ENCODE assay signal across 1 cellular context in genomic region chr5:140041099-140041491, GRCh38.
TF ChIP-seq lines count a peak whose summit lies in the region.

No MANE protein-coding gene starts in this region.

TF ChIP-seq in HCT116, 20 proteins besides CTCF, POLR2A, EP300 and RAD21 (continued from another document):
- TF ChIP-seq CEBPB (IDR thresholded peaks at IDR 0.05; ENCODE audit: low read depth) (no peak), SP1 (IDR thresholded peaks at IDR 0.05; ENCODE audit: low read depth) (no peak), EGR1 (IDR thresholded peaks at IDR 0.05; ENCODE audit: low read depth) (no peak), YY1 (IDR thresholded peaks at IDR 0.05; ENCODE audit: extremely low read depth, insufficient replicate concordance, low read depth, low read length) (no peak), TCF7L2 (IDR thresholded peaks at IDR 0.05; ENCODE audit: borderline replicate concordance, extremely low read depth, insufficient read depth, insufficient read length) (no peak), ATF3 (IDR thresholded peaks at IDR 0.05) (no peak), ELF1 (IDR thresholded peaks at IDR 0.05; ENCODE audit: borderline replicate concordance, low read depth) (no peak), REST (IDR thresholded peaks at IDR 0.05; ENCODE audit: low read depth) (no peak), SRF (IDR thresholded peaks at IDR 0.05; ENCODE audit: low read depth) (no peak), CBX3 (IDR thresholded peaks at IDR 0.05; ENCODE audit: low read depth) (no peak), POLR2AphosphoS5 (IDR thresholded peaks at IDR 0.05; ENCODE audit: low read depth, low read length) (no peak), EZH2phosphoT487 (IDR thresholded peaks at IDR 0.05; ENCODE audit: borderline replicate concordance) (no peak), ZNF274 (IDR thresholded peaks at IDR 0.05; ENCODE audit: low read depth, low read length) (no peak)
- TF ChIP-seq, protein P1, sequence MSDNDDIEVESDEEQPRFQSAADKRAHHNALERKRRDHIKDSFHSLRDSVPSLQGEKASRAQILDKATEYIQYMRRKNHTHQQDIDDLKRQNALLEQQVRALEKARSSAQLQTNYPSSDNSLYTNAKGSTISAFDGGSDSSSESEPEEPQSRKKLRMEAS (IDR thresholded peaks at IDR 0.05) = no peak
